11 cellular contexts compared by ENCODE assay signal in genomic region chr14:23079716-23080115, GRCh38. TPM values are rescaled to one million over a fixed set of nuclear protein-coding genes. Genes with fewer than 3 reads are reported as not detected.
DNase-seq lines count a peak whose midpoint lies in the region; ATAC-seq and TF ChIP-seq lines count a peak whose summit lies in the region.
"Had no signal": no experiment of that assay in that cellular context is flagged by ENCODE, and none has a peak within 500 bp of the region (broad histone marks: within the 10 kb centered on the region; RNA-seq: fewer than 3 reads in every experiment).

No MANE protein-coding gene starts in this region.

- ATAC-seq in thoracic aorta (ENCODE audit: insufficient number of reproducible peaks, low FRiP score, low read depth) (no peak), GM21825 (IDR thresholded peaks at IDR 0.05; ENCODE audit: unreplicated experiment) (no peak)

- H3K4me1 Mint-ChIP-seq in activated T-cell treated with anti-CD3 and anti-CD28 coated beads, Interleukin-2, amount 50 U/mL, for 24 hours (ENCODE audit: low read depth), result peaks cover 11% of the 10 kb centered on the region
- H3K4me1 Mint-ChIP-seq: activated CD4-positive, alpha-beta T cell treated with anti-CD3 and anti-CD28 coated beads, Interleukin-2, amount 10 ng/mL, durations not matched to agents 7 days and 5 days; naive B cell had no signal

- H3K27me3 ChIP-seq in adrenal gland (no peaks in the 10 kb centered on the region), thoracic aorta (replicated peaks; ENCODE audit: insufficient read depth) (no peaks in the 10 kb centered on the region)

- peak overlapping the region in 4 of 5 donors; percentile 18 to 85 (median 77) for H3K27ac ChIP-seq in adrenal gland
- peak overlapping the region; percentile 2 to 46 for H3K27ac ChIP-seq in thoracic aorta

- H3K9me3 Mint-ChIP-seq in activated T-cell treated with anti-CD3 and anti-CD28 coated beads, Interleukin-2, amount 50 U/mL, for 24 hours, result no peaks in the 10 kb centered on the region
- H3K9me3 Mint-ChIP-seq: activated CD4-positive, alpha-beta T cell treated with anti-CD3 and anti-CD28 coated beads, Interleukin-2, amount 10 ng/mL, durations not matched to agents 7 days and 5 days; naive B cell had no signal

- no peak for TF ChIP-seq CTCF in adrenal gland (IDR thresholded peaks at IDR 0.05)
- TF ChIP-seq CTCF in thoracic aorta (IDR thresholded peaks at IDR 0.05), result no peak

- H3K4me3 Mint-ChIP-seq in activated T-cell treated with anti-CD3 and anti-CD28 coated beads, Interleukin-2, amount 50 U/mL, for 24 hours, result no peak overlapping the region
- H3K4me3 Mint-ChIP-seq: activated CD4-positive, alpha-beta T cell treated with anti-CD3 and anti-CD28 coated beads, Interleukin-2, amount 10 ng/mL, durations not matched to agents 7 days and 5 days had no signal

- H3K9me3 ChIP-seq in adrenal gland (replicated peaks in 1 of 3) (no peaks in the 10 kb centered on the region), thoracic aorta (no peaks in the 10 kb centered on the region)

- 80 to 91% (median 85%) methylated on average over 2 of the region's 2 CpGs for WGBS in adrenal gland, 4 donors

- TF ChIP-seq POLR2A in adrenal gland (IDR thresholded peaks at IDR 0.05), result no peak

- H3K4me1 ChIP-seq in adrenal gland (replicated peaks in 1 of 2) (peaks cover 20 to 21% of the 10 kb centered on the region in 2 donors), thoracic aorta (ENCODE audit: control insufficient read depth in 1 of 2, low read depth in 2 of 2) (peaks cover 7 to 21% of the 10 kb centered on the region in 2 donors)

- no peak for DNase-seq in activated T-cell treated with anti-CD3 and anti-CD28 coated beads, Interleukin-2, amount 50 U/mL, for 24 hours
- DNase-seq in activated T-cell treated with anti-CD3 and anti-CD28 coated beads, Interleukin-2, amount 50 U/mL, for 1 hour, result no peak
- no peak for DNase-seq in adrenal gland
- peak; percentile 28 for DNase-seq in kidney tubule cell (ENCODE audit: low spot score)
- no peak for DNase-seq in thoracic aorta (ENCODE audit: low spot score)
- no peak for DNase-seq in DMS114 treated with DMSO at 0.1 percent for 48 hours (lab: John Stamatoyannopoulos, UW; ENCODE audit: unreplicated experiment)
- DNase-seq in iPS-NIHi11 (ENCODE audit: low spot score), result no peak
- DNase-seq: activated CD4-positive, alpha-beta T cell treated with anti-CD3 and anti-CD28 coated beads, Interleukin-2, amount 10 ng/mL, durations not matched to agents 7 days and 5 days; naive B cell; NCI-H187 treated with DMSO at 0.1 percent for 48 hours had no signal

- peaks cover 93% of the 10 kb centered on the region for H3K36me3 Mint-ChIP-seq in activated T-cell treated with anti-CD3 and anti-CD28 coated beads, Interleukin-2, amount 50 U/mL, for 24 hours (ENCODE audit: low read depth)

- intact Hi-C loops in adrenal gland (cut with DNase I), result no loop called here

- no peaks in the 10 kb centered on the region for H3K27me3 Mint-ChIP-seq in activated T-cell treated with anti-CD3 and anti-CD28 coated beads, Interleukin-2, amount 50 U/mL, for 24 hours
- H3K27me3 Mint-ChIP-seq: activated CD4-positive, alpha-beta T cell treated with anti-CD3 and anti-CD28 coated beads, Interleukin-2, amount 10 ng/mL, durations not matched to agents 7 days and 5 days; naive B cell had no signal

- H3K4me3 ChIP-seq in adrenal gland (no peak overlapping the region), thoracic aorta (no peak overlapping the region)

- H3K27ac Mint-ChIP-seq in activated T-cell treated with anti-CD3 and anti-CD28 coated beads, Interleukin-2, amount 50 U/mL, for 24 hours, result peak overlapping the region; percentile 81
- H3K27ac Mint-ChIP-seq: activated CD4-positive, alpha-beta T cell treated with anti-CD3 and anti-CD28 coated beads, Interleukin-2, amount 10 ng/mL, durations not matched to agents 7 days and 5 days had no signal

- peaks cover 0 to 97% of the 10 kb centered on the region in 2 donors for H3K36me3 ChIP-seq in adrenal gland (replicated peaks in 1 of 2)
- H3K36me3 ChIP-seq in thoracic aorta, result peaks cover 68% of the 10 kb centered on the region

RNA-seq across cellular contexts. Expression of gene ACIN1, which starts 15.2 kb away (rescaled TPM):
- total RNA-seq in adrenal gland, result 100 to 1,000 TPM in 4 of 8 donors, 10 to 100 TPM in 4; 73.1 to 203 (median 111) TPM
- 100 to 1,000 TPM; 116 to 431 (median 258) TPM for polyA plus RNA-seq in adrenal gland
- 100 to 1,000 TPM; 117 to 154 TPM for total RNA-seq in thoracic aorta

RNA-seq across cellular contexts. Expression of gene C14orf119, which starts 15.6 kb away (rescaled TPM):
- total RNA-seq in adrenal gland (100 to 1,000 TPM in 1 of 8 donors, 10 to 100 TPM in 7; 23.9 to 206 (median 53.1) TPM), thoracic aorta (10 to 100 TPM; 18.0 to 18.4 TPM)
- polyA plus RNA-seq in adrenal gland, result 10 to 100 TPM; 28.0 to 52.9 (median 35.1) TPM

RNA-seq across cellular contexts. Expression of gene CDH24, which starts 22.4 kb away (rescaled TPM):
- total RNA-seq in adrenal gland (1 to 10 TPM; 1.9 to 5.7 (median 3.4) TPM), thoracic aorta (1 to 10 TPM; 1.1 to 6.2 TPM)
- polyA plus RNA-seq in adrenal gland, result 10 to 100 TPM in 2 of 3 donors, 1 to 10 TPM in 1; 1.5 to 29.3 (median 15.3) TPM

RNA-seq across cellular contexts. Expression of gene CIROP, which starts 25.1 kb away (rescaled TPM):
- not detected for total RNA-seq in adrenal gland
- not detected for polyA plus RNA-seq in adrenal gland
- total RNA-seq in thoracic aorta, result 1 to 10 TPM in 1 of 2 donors, not detected in 1; 1.1 TPM
- total RNA-seq: activated CD4-positive, alpha-beta T cell treated with anti-CD3 and anti-CD28 coated beads, Interleukin-2, amount 10 ng/mL, durations not matched to agents 7 days and 5 days had no signal

RNA-seq across cellular contexts. Expression of gene PSMB11, which starts 37.7 kb away (rescaled TPM):
- total RNA-seq in adrenal gland (not detected), thoracic aorta (not detected)
- polyA plus RNA-seq in adrenal gland, result not detected
